Comparison of ENCODE assay signal across 1 cellular context in the genomic region with DNA sequence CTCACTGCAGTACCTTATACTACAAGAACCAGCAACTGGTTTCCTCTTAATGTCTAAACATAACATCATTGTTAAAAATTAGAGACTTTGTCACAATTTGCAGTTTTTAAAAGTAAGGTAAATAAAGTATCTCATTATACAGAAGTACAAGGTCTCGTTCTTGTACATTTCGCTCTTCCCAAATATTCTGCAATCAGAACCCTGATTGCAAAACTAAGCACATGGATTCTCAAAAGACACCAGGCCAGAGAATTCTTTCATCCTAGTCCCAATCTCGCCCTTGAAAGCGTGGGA.
TF ChIP-seq lines count a peak whose summit lies in the region.

No MANE protein-coding gene starts in this region.

TF ChIP-seq in GM12878, 131 proteins besides CTCF, POLR2A, EP300 and RAD21 (continued from another document):
- TF ChIP-seq, protein P1, sequence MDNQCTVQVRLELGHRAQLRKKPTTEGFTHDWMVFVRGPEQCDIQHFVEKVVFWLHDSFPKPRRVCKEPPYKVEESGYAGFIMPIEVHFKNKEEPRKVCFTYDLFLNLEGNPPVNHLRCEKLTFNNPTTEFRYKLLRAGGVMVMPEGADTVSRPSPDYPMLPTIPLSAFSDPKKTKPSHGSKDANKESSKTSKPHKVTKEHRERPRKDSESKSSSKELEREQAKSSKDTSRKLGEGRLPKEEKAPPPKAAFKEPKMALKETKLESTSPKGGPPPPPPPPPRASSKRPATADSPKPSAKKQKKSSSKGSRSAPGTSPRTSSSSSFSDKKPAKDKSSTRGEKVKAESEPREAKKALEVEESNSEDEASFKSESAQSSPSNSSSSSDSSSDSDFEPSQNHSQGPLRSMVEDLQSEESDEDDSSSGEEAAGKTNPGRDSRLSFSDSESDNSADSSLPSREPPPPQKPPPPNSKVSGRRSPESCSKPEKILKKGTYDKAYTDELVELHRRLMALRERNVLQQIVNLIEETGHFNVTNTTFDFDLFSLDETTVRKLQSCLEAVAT (IDR thresholded peaks at IDR 0.05) = no peak
- no peak for TF ChIP-seq RFX5 (IDR thresholded peaks at IDR 0.05; ENCODE audit: low read depth, low read length)
- TF ChIP-seq TCF3 (IDR thresholded peaks at IDR 0.05; ENCODE audit: borderline replicate concordance, insufficient read depth, low read depth, low read length) = no peak
- no peak for TF ChIP-seq SIX5 (IDR thresholded peaks at IDR 0.05; ENCODE audit: low read depth, low read length, severe bottlenecking)
- no peak for TF ChIP-seq FOXK2 (IDR thresholded peaks at IDR 0.05)
